2 cellular contexts compared by ENCODE assay signal in the genomic region with DNA sequence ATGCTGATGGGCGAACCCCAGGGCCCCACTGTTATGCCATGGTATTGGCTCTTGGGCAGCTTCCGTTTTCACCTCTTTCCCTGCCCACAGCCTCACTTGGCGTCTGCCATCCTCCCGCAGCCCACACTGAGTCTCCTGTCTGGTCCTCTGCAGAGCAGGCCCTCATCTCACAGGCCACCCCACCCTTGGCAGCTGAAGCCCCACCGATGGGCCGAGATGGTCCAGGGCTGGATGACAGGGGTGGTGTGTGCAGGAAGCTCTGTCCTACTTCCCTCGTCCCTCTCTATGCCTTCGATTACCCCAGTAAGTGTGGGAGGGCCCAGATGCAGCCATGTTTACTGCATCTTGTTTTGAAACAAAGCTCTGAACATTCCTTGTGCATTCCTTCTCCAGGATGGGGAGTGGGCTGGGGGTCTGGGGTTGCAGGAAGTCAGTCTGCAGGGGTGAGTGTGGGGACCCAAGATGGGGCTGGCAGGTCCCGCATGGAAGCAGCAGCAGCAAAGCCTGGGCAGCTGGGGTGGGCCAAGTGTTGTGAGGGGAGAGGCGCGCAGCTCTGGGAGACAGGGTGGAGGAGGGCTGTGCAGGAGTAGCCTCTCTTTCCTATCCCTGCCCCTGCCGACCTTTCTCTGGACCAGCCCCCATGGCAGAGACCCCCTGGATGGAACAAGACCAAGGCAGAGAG.
TF ChIP-seq lines count a peak whose summit lies in the region.

No MANE protein-coding gene starts in this region.

TF ChIP-seq in H1, 55 proteins besides CTCF, POLR2A, EP300 and RAD21:
- TF ChIP-seq CTBP2 (IDR thresholded peaks at IDR 0.05; ENCODE audit: borderline replicate concordance, insufficient read depth, insufficient read length, low read length) (no peak), KDM1A (IDR thresholded peaks at IDR 0.05; ENCODE audit: borderline replicate concordance, low read length) (no peak), YY1 (IDR thresholded peaks at IDR 0.05; ENCODE audit: low read depth, low read length) (no peak), BACH1 (IDR thresholded peaks at IDR 0.05; ENCODE audit: low read length) (no peak), TBP (IDR thresholded peaks at IDR 0.05; ENCODE audit: low read depth, low read length) (no peak), POU5F1 (IDR thresholded peaks at IDR 0.05; ENCODE audit: low read depth, low read length) (no peak), SIRT6 (IDR thresholded peaks at IDR 0.05; ENCODE audit: low read length) (no peak), JUND (IDR thresholded peaks at IDR 0.05; ENCODE audit: low read length) (no peak), CEBPB (IDR thresholded peaks at IDR 0.05; ENCODE audit: low read depth, low read length) (no peak), SIN3A (conservative IDR thresholded peaks at IDR 0.05 in 1 of 2, IDR thresholded peaks at IDR 0.05 in 1 of 2; ENCODE audit: low read depth in 1 of 2, low read length in 2 of 2) (no peak), GABPA (IDR thresholded peaks at IDR 0.05; ENCODE audit: borderline replicate concordance, insufficient read depth, low read length) (no peak), E2F6 (IDR thresholded peaks at IDR 0.05) (no peak), HDAC6 (IDR thresholded peaks at IDR 0.05; ENCODE audit: low read depth, low read length) (no peak), CHD1 (IDR thresholded peaks at IDR 0.05; ENCODE audit: low read depth, low read length) (no peak), SIX5 (IDR thresholded peaks at IDR 0.05; ENCODE audit: low read depth, low read length) (no peak), ATF2 (IDR thresholded peaks at IDR 0.05; ENCODE audit: low read length) (no peak)

TF ChIP-seq in GM23338, 12 proteins besides CTCF, POLR2A, EP300 and RAD21:
- TF ChIP-seq, protein P1, sequence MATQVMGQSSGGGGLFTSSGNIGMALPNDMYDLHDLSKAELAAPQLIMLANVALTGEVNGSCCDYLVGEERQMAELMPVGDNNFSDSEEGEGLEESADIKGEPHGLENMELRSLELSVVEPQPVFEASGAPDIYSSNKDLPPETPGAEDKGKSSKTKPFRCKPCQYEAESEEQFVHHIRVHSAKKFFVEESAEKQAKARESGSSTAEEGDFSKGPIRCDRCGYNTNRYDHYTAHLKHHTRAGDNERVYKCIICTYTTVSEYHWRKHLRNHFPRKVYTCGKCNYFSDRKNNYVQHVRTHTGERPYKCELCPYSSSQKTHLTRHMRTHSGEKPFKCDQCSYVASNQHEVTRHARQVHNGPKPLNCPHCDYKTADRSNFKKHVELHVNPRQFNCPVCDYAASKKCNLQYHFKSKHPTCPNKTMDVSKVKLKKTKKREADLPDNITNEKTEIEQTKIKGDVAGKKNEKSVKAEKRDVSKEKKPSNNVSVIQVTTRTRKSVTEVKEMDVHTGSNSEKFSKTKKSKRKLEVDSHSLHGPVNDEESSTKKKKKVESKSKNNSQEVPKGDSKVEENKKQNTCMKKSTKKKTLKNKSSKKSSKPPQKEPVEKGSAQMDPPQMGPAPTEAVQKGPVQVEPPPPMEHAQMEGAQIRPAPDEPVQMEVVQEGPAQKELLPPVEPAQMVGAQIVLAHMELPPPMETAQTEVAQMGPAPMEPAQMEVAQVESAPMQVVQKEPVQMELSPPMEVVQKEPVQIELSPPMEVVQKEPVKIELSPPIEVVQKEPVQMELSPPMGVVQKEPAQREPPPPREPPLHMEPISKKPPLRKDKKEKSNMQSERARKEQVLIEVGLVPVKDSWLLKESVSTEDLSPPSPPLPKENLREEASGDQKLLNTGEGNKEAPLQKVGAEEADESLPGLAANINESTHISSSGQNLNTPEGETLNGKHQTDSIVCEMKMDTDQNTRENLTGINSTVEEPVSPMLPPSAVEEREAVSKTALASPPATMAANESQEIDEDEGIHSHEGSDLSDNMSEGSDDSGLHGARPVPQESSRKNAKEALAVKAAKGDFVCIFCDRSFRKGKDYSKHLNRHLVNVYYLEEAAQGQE (IDR thresholded peaks at IDR 0.05; ENCODE audit: unreplicated experiment), result no peak
- TF ChIP-seq STAT1 (IDR thresholded peaks at IDR 0.05; ENCODE audit: unreplicated experiment) (no peak), EZH2 (IDR thresholded peaks at IDR 0.05; ENCODE audit: low read depth, unreplicated experiment) (no peak), ZNF331 (CRISPR knock-in tag; IDR thresholded peaks at IDR 0.05; ENCODE audit: low read depth) (no peak), JUNB (IDR thresholded peaks at IDR 0.05; ENCODE audit: unreplicated experiment) (no peak), ZNF114 (CRISPR knock-in tag; IDR thresholded peaks at IDR 0.05) (no peak), NANOG (IDR thresholded peaks at IDR 0.05; ENCODE audit: borderline replicate concordance) (no peak), EZH2phosphoT487 (IDR thresholded peaks at IDR 0.05; ENCODE audit: unreplicated experiment) (no peak)
- TF ChIP-seq, protein P2, sequence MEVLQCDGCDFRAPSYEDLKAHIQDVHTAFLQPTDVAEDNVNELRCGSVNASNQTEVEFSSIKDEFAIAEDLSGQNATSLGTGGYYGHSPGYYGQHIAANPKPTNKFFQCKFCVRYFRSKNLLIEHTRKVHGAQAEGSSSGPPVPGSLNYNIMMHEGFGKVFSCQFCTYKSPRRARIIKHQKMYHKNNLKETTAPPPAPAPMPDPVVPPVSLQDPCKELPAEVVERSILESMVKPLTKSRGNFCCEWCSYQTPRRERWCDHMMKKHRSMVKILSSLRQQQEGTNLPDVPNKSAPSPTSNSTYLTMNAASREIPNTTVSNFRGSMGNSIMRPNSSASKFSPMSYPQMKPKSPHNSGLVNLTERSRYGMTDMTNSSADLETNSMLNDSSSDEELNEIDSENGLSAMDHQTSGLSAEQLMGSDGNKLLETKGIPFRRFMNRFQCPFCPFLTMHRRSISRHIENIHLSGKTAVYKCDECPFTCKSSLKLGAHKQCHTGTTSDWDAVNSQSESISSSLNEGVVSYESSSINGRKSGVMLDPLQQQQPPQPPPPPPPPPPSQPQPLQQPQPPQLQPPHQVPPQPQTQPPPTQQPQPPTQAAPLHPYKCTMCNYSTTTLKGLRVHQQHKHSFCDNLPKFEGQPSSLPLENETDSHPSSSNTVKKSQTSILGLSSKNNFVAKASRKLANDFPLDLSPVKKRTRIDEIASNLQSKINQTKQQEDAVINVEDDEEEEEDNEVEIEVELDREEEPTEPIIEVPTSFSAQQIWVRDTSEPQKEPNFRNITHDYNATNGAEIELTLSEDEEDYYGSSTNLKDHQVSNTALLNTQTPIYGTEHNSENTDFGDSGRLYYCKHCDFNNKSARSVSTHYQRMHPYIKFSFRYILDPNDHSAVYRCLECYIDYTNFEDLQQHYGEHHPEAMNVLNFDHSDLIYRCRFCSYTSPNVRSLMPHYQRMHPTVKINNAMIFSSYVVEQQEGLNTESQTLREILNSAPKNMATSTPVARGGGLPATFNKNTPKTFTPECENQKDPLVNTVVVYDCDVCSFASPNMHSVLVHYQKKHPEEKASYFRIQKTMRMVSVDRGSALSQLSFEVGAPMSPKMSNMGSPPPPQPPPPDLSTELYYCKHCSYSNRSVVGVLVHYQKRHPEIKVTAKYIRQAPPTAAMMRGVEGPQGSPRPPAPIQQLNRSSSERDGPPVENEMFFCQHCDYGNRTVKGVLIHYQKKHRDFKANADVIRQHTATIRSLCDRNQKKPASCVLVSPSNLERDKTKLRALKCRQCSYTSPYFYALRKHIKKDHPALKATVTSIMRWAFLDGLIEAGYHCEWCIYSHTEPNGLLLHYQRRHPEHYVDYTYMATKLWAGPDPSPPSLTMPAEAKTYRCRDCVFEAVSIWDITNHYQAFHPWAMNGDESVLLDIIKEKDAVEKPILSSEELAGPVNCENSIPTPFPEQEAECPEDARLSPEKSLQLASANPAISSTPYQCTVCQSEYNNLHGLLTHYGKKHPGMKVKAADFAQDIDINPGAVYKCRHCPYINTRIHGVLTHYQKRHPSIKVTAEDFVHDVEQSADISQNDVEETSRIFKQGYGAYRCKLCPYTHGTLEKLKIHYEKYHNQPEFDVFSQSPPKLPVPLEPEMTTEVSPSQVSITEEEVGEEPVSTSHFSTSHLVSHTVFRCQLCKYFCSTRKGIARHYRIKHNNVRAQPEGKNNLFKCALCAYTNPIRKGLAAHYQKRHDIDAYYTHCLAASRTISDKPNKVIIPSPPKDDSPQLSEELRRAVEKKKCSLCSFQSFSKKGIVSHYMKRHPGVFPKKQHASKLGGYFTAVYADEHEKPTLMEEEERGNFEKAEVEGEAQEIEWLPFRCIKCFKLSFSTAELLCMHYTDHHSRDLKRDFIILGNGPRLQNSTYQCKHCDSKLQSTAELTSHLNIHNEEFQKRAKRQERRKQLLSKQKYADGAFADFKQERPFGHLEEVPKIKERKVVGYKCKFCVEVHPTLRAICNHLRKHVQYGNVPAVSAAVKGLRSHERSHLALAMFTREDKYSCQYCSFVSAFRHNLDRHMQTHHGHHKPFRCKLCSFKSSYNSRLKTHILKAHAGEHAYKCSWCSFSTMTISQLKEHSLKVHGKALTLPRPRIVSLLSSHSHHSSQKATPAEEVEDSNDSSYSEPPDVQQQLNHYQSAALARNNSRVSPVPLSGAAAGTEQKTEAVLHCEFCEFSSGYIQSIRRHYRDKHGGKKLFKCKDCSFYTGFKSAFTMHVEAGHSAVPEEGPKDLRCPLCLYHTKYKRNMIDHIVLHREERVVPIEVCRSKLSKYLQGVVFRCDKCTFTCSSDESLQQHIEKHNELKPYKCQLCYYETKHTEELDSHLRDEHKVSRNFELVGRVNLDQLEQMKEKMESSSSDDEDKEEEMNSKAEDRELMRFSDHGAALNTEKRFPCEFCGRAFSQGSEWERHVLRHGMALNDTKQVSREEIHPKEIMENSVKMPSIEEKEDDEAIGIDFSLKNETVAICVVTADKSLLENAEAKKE (CRISPR knock-in tag; IDR thresholded peaks at IDR 0.05), result no peak
